Comparison of ENCODE assay signal across 8 cellular contexts in genomic region chr16:2460391-2460713, GRCh38. TPM values are rescaled to one million over a fixed set of nuclear protein-coding genes. Genes with fewer than 3 reads are reported as not detected.
DNase-seq lines count a peak whose midpoint lies in the region; ATAC-seq lines count a peak whose summit lies in the region.

No MANE protein-coding gene starts in this region.

- H3K9me3 Mint-ChIP-seq in activated T-cell treated with anti-CD3 and anti-CD28 coated beads, Interleukin-2, amount 50 U/mL, for 4 hours = no peaks in the 10 kb centered on the region
- no peaks in the 10 kb centered on the region for H3K9me3 Mint-ChIP-seq in activated CD4-positive, alpha-beta memory T cell treated with anti-CD3 and anti-CD28 coated beads, Interleukin-2, amount 10 ng/mL, durations not matched to agents 7 days and 5 days

- peaks cover 5% of the 10 kb centered on the region for H3K4me1 Mint-ChIP-seq in activated T-cell treated with anti-CD3 and anti-CD28 coated beads, Interleukin-2, amount 50 U/mL, for 4 hours (ENCODE audit: low read depth)
- peaks cover 18% of the 10 kb centered on the region for H3K4me1 Mint-ChIP-seq in activated CD4-positive, alpha-beta memory T cell treated with anti-CD3 and anti-CD28 coated beads, Interleukin-2, amount 10 ng/mL, durations not matched to agents 7 days and 5 days

- no peak overlapping the region for H3K27ac Mint-ChIP-seq in activated CD4-positive, alpha-beta memory T cell treated with anti-CD3 and anti-CD28 coated beads, Interleukin-2, amount 10 ng/mL, durations not matched to agents 7 days and 5 days

- peaks cover 26% of the 10 kb centered on the region for H3K36me3 ChIP-seq in thymus (ENCODE audit: control insufficient read depth, insufficient read depth)

- H3K27ac ChIP-seq in thymus (ENCODE audit: low read depth) = peak overlapping the region; percentile 12

- POLR2A ChIA-PET in activated CD4-positive, alpha-beta memory T cell treated with anti-CD3 and anti-CD28 coated beads, Interleukin-2, amount 10 ng/mL, durations not matched to agents 7 days and 5 days (lab: Charles Lee) = interaction anchor here (1.0 to 3.1 kb wide), 10 partner anchors 9 to 209 kb away, joined by 3 to 27 read pairs (median 6); partner anchors contain the start of genes CCNF, ECI1, NTN3 and TBC1D24

- H3K4me3 Mint-ChIP-seq in activated T-cell treated with anti-CD3 and anti-CD28 coated beads, Interleukin-2, amount 50 U/mL, for 4 hours = peak overlapping the region; percentile 31
- H3K4me3 Mint-ChIP-seq in activated CD4-positive, alpha-beta memory T cell treated with anti-CD3 and anti-CD28 coated beads, Interleukin-2, amount 10 ng/mL, durations not matched to agents 7 days and 5 days = peak overlapping the region; percentile 52

- no peaks in the 10 kb centered on the region for H3K27me3 Mint-ChIP-seq in activated T-cell treated with anti-CD3 and anti-CD28 coated beads, Interleukin-2, amount 50 U/mL, for 4 hours (ENCODE audit: low read depth)
- no peaks in the 10 kb centered on the region for H3K27me3 Mint-ChIP-seq in activated CD4-positive, alpha-beta memory T cell treated with anti-CD3 and anti-CD28 coated beads, Interleukin-2, amount 10 ng/mL, durations not matched to agents 7 days and 5 days

- peak overlapping the region; percentile 58 for H3K4me3 ChIP-seq in iPS-18c (ENCODE audit: insufficient read depth, low read depth, low read length)
- peak overlapping the region; percentile 58 for H3K4me3 ChIP-seq in thymus (ENCODE audit: low read length)

- no peaks in the 10 kb centered on the region for H3K27me3 ChIP-seq in thymus (ENCODE audit: control insufficient read depth, insufficient read depth)

- CTCF ChIA-PET in activated CD4-positive, alpha-beta memory T cell treated with anti-CD3 and anti-CD28 coated beads, Interleukin-2, amount 10 ng/mL, durations not matched to agents 7 days and 5 days (lab: Charles Lee) = interaction anchor here (1.1 to 1.6 kb wide), 7 partner anchors 10 to 209 kb away, joined by 3 to 6 read pairs (median 4); partner anchors contain the start of genes ABCA3, AMDHD2 and ECI1

- no peak for ATAC-seq in activated T-cell treated with anti-CD3 and anti-CD28 coated beads, Interleukin-2, amount 50 U/mL, for 4 hours
- ATAC-seq in GM19455 (IDR thresholded peaks at IDR 0.05; ENCODE audit: unreplicated experiment) = no peak

- H3K9me3 ChIP-seq in iPS-18c (ENCODE audit: control insufficient read depth, insufficient read depth, low read length) (no peaks in the 10 kb centered on the region), thymus (ENCODE audit: control insufficient read depth) (no peaks in the 10 kb centered on the region)

- peaks cover 15% of the 10 kb centered on the region for H3K4me1 ChIP-seq in thymus (ENCODE audit: control insufficient read depth, insufficient read depth, low read length)

- no peaks in the 10 kb centered on the region for H3K36me3 Mint-ChIP-seq in activated T-cell treated with anti-CD3 and anti-CD28 coated beads, Interleukin-2, amount 50 U/mL, for 4 hours (ENCODE audit: insufficient read depth)
- peaks cover 19% of the 10 kb centered on the region for H3K36me3 Mint-ChIP-seq in activated CD4-positive, alpha-beta memory T cell treated with anti-CD3 and anti-CD28 coated beads, Interleukin-2, amount 10 ng/mL, durations not matched to agents 7 days and 5 days (ENCODE audit: low read depth)

- 6% methylated on average over 20 of the region's 20 CpGs for WGBS in thymus

- DNase-seq in activated T-cell treated with anti-CD3 and anti-CD28 coated beads, Interleukin-2, amount 50 U/mL, for 4 hours = no peak
- no peak for DNase-seq in activated T-cell treated with anti-CD3 and anti-CD28 coated beads, Interleukin-2, amount 50 U/mL, for 1 hour
- DNase-seq in activated CD4-positive, alpha-beta memory T cell treated with anti-CD3 and anti-CD28 coated beads, Interleukin-2, amount 10 ng/mL, durations not matched to agents 7 days and 5 days = no peak
- DNase-seq in dedifferentiated amniotic fluid mesenchymal stem cell (ENCODE audit: extremely low spot score) = no peak
- no peak for DNase-seq in DMS 273 treated with DMSO at 0.1 percent for 48 hours (lab: John Stamatoyannopoulos, UW)

RNA-seq across cellular contexts. Expression of gene TEDC2, which starts 0.4 kb away (rescaled TPM):
- total RNA-seq in activated T-cell treated with anti-CD3 and anti-CD28 coated beads, Interleukin-2, amount 50 U/mL, for 4 hours = 10 to 100 TPM; 26.0 to 37.5 (median 32.7) TPM
- 10 to 100 TPM; 12.5 to 13.9 TPM for total RNA-seq in activated CD4-positive, alpha-beta memory T cell treated with anti-CD3 and anti-CD28 coated beads, Interleukin-2, amount 10 ng/mL, durations not matched to agents 7 days and 5 days
- polyA plus RNA-seq in thymus = 1.8 TPM

RNA-seq across cellular contexts. Expression of gene NTN3, which starts 10.7 kb away (rescaled TPM):
- not detected for total RNA-seq in activated T-cell treated with anti-CD3 and anti-CD28 coated beads, Interleukin-2, amount 50 U/mL, for 4 hours
- total RNA-seq in activated CD4-positive, alpha-beta memory T cell treated with anti-CD3 and anti-CD28 coated beads, Interleukin-2, amount 10 ng/mL, durations not matched to agents 7 days and 5 days = not detected
- polyA plus RNA-seq in thymus = 0.02 TPM

RNA-seq across cellular contexts. Expression of gene TBC1D24, which starts 14.6 kb away (rescaled TPM):
- 10 to 100 TPM; 25.0 to 27.2 (median 26.3) TPM for total RNA-seq in activated T-cell treated with anti-CD3 and anti-CD28 coated beads, Interleukin-2, amount 50 U/mL, for 4 hours
- 10 to 100 TPM; 11.4 to 13.7 TPM for total RNA-seq in activated CD4-positive, alpha-beta memory T cell treated with anti-CD3 and anti-CD28 coated beads, Interleukin-2, amount 10 ng/mL, durations not matched to agents 7 days and 5 days
- 3.7 TPM for polyA plus RNA-seq in thymus

RNA-seq across cellular contexts. Expression of gene CCNF, which starts 31.1 kb away (rescaled TPM):
- 1 to 10 TPM; 6.7 to 7.5 (median 7.4) TPM for total RNA-seq in activated T-cell treated with anti-CD3 and anti-CD28 coated beads, Interleukin-2, amount 50 U/mL, for 4 hours
- 10 to 100 TPM; 74.5 to 75.8 TPM for total RNA-seq in activated CD4-positive, alpha-beta memory T cell treated with anti-CD3 and anti-CD28 coated beads, Interleukin-2, amount 10 ng/mL, durations not matched to agents 7 days and 5 days
- polyA plus RNA-seq in thymus = 4.0 TPM

RNA-seq across cellular contexts. Expression of gene ATP6V0C, which starts 53.4 kb away (rescaled TPM):
- 100 to 1,000 TPM; 184 to 198 (median 188) TPM for total RNA-seq in activated T-cell treated with anti-CD3 and anti-CD28 coated beads, Interleukin-2, amount 50 U/mL, for 4 hours
- 100 to 1,000 TPM; 112 to 125 TPM for total RNA-seq in activated CD4-positive, alpha-beta memory T cell treated with anti-CD3 and anti-CD28 coated beads, Interleukin-2, amount 10 ng/mL, durations not matched to agents 7 days and 5 days
- 103 TPM for polyA plus RNA-seq in thymus
